In genomic region chr7:5452937-5453540, GRCh38 we compare ENCODE assay signal across 1 cellular context.
TF ChIP-seq lines count a peak whose summit lies in the region.

No MANE protein-coding gene starts in this region.

TF ChIP-seq in K562, 482 proteins besides CTCF, POLR2A, EP300 and RAD21 (continued from another document and continues in another):
- TF ChIP-seq ATF7 (IDR thresholded peaks at IDR 0.05) (peak; percentile 99), SRSF7 (optimal IDR thresholded peaks at IDR 0.05; ENCODE audit: low read depth, low read length) (no peak), USF2 (CRISPR knock-in tag; IDR thresholded peaks at IDR 0.05) (no peak), C11orf30 (IDR thresholded peaks at IDR 0.05; ENCODE audit: low read depth) (no peak), SAFB2 (IDR thresholded peaks at IDR 0.05; ENCODE audit: borderline replicate concordance, low read depth, low read length, severe bottlenecking) (no peak), ATF2 (CRISPR knock-in tag; IDR thresholded peaks at IDR 0.05) (peak; percentile 89; the same call in 1 of the 2 replicates), KHSRP (IDR thresholded peaks at IDR 0.05) (peak; percentile 94), SMARCA5 (IDR thresholded peaks at IDR 0.05) (no peak; the same call in 1 of the 2 replicates), SNAPC5 (CRISPR knock-in tag; IDR thresholded peaks at IDR 0.05) (no peak), PHF21A (IDR thresholded peaks at IDR 0.05; ENCODE audit: borderline replicate concordance, low read depth) (0 out of 2 replicates have a peak, but pooled peaks have one; percentile 42), DDX20 (tag; IDR thresholded peaks at IDR 0.05; ENCODE audit: low read depth) (no peak), ZNF407 (IDR thresholded peaks at IDR 0.05; ENCODE audit: low read depth) (no peak), ZNF76 (CRISPR knock-in tag; IDR thresholded peaks at IDR 0.05; ENCODE audit: borderline replicate concordance) (no peak), SP1 (CRISPR knock-in tag; IDR thresholded peaks at IDR 0.05) (0 out of 2 replicates have a peak, but pooled peaks have one; percentile 27), SFPQ (IDR thresholded peaks at IDR 0.05; ENCODE audit: low read depth, low read length) (no peak), NFATC3 (IDR thresholded peaks at IDR 0.05) (no peak), FUS (optimal IDR thresholded peaks at IDR 0.05; ENCODE audit: low read depth, low read length) (no peak), PURB (CRISPR knock-in tag; IDR thresholded peaks at IDR 0.05; ENCODE audit: low read depth) (no peak), ESRRB (CRISPR knock-in tag; IDR thresholded peaks at IDR 0.05; ENCODE audit: borderline replicate concordance) (no peak), HDAC3 (IDR thresholded peaks at IDR 0.05; ENCODE audit: borderline replicate concordance, partially characterized antibody) (peak; percentile 11), TAF15 (IDR thresholded peaks at IDR 0.05; ENCODE audit: low read depth, low read length) (no peak), ZNF133 (CRISPR knock-in tag; IDR thresholded peaks at IDR 0.05) (no peak), THAP12 (CRISPR knock-in tag; IDR thresholded peaks at IDR 0.05) (no peak), PREB (CRISPR knock-in tag; IDR thresholded peaks at IDR 0.05) (no peak), ZNF395 (CRISPR knock-in tag; IDR thresholded peaks at IDR 0.05) (no peak; the same call in 1 of the 2 replicates), ELF4 (CRISPR knock-in tag; IDR thresholded peaks at IDR 0.05) (0 out of 2 replicates have a peak, but pooled peaks have one; percentile 3), NR2C2 (CRISPR knock-in tag; IDR thresholded peaks at IDR 0.05) (no peak), NR2C2 (tag; IDR thresholded peaks at IDR 0.05) (peak; percentile 86), LEF1 (IDR thresholded peaks at IDR 0.05) (peak; percentile 48; the same call in 1 of the 2 replicates), STAG1 (CRISPR knock-in tag; IDR thresholded peaks at IDR 0.05; ENCODE audit: borderline replicate concordance) (no peak), ZNF431 (CRISPR knock-in tag; IDR thresholded peaks at IDR 0.05) (no peak), BACH1 (tag; IDR thresholded peaks at IDR 0.05) (no peak)
